ENCODE assay signal across 18 cellular contexts in genomic region chr6:81130969-81131368, GRCh38.
"Had no signal": no experiment of that assay in that cellular context is flagged by ENCODE, and none has a peak within 500 bp of the region (broad histone marks: within the 10 kb centered on the region; RNA-seq: fewer than 3 reads in every experiment).

No MANE protein-coding gene starts in this region.

- H3K9me3 ChIP-seq: body of pancreas, lower lobe of right lung, neutrophil, thoracic aorta had no signal

- H3K27me3 ChIP-seq: body of pancreas, foreskin keratinocyte, neutrophil had no signal

- H3K4me3 Mint-ChIP-seq: activated CD4-positive, alpha-beta T cell treated with anti-CD3 and anti-CD28 coated beads, Interleukin-2, amount 10 ng/mL, durations not matched to agents 24 days and 14 days; activated CD8-positive, alpha-beta T cell treated with anti-CD3 and anti-CD28 coated beads, Interleukin-2, amount 10 ng/mL, durations not matched to agents 7 days and 5 days; activated naive CD4-positive, alpha-beta T cell treated with anti-CD3 and anti-CD28 coated beads for 36 hours; activated T-cell treated with anti-CD3 and anti-CD28 coated beads, Interleukin-2, amount 50 U/mL, for 4 hours; endodermal cell; natural killer cell treated with Interleukin-12 subunit alpha and Interleukin-12 subunit beta and Interleukin-15 and Interleukin-18, amount 100 ng/mL, for 72 hours had no signal

- H3K4me1 Mint-ChIP-seq: activated CD4-positive, alpha-beta T cell treated with anti-CD3 and anti-CD28 coated beads, Interleukin-2, amount 10 ng/mL, durations not matched to agents 24 days and 14 days; endodermal cell had no signal

- H3K4me1 ChIP-seq: body of pancreas, foreskin keratinocyte, lower lobe of right lung, parathyroid adenoma had no signal

- H3K9me3 Mint-ChIP-seq: activated CD4-positive, alpha-beta T cell treated with anti-CD3 and anti-CD28 coated beads, Interleukin-2, amount 10 ng/mL, durations not matched to agents 24 days and 14 days; activated naive CD4-positive, alpha-beta T cell treated with anti-CD3 and anti-CD28 coated beads for 36 hours had no signal

- H3K36me3 ChIP-seq: lower lobe of right lung, neutrophil, thoracic aorta had no signal

- H3K27ac ChIP-seq: body of pancreas, epithelial cell of prostate, foreskin keratinocyte, lower lobe of right lung, neutrophil, parathyroid adenoma, thoracic aorta had no signal

- DNase-seq: activated CD4-positive, alpha-beta T cell treated with anti-CD3 and anti-CD28 coated beads, Interleukin-2, amount 10 ng/mL, durations not matched to agents 24 days and 14 days; activated CD8-positive, alpha-beta T cell treated with anti-CD3 and anti-CD28 coated beads, Interleukin-2, amount 10 ng/mL, durations not matched to agents 7 days and 5 days; activated naive CD4-positive, alpha-beta T cell treated with anti-CD3 and anti-CD28 coated beads for 36 hours; activated T-cell treated with anti-CD3 and anti-CD28 coated beads, Interleukin-2, amount 50 U/mL, for 4 hours; body of pancreas; endodermal cell; foreskin keratinocyte; hippocampal formation; islet precursor cell; lower lobe of right lung; stimulated activated CD4-positive, alpha-beta T cell treated with anti-CD3 and anti-CD28 coated beads, Interleukin-4, amount 100 ng/mL, for 1 hour had no signal

- H3K36me3 Mint-ChIP-seq: natural killer cell treated with Interleukin-12 subunit alpha and Interleukin-12 subunit beta and Interleukin-15 and Interleukin-18, amount 100 ng/mL, for 72 hours had no signal

- H3K27ac Mint-ChIP-seq: activated CD4-positive, alpha-beta T cell treated with anti-CD3 and anti-CD28 coated beads, Interleukin-2, amount 10 ng/mL, durations not matched to agents 24 days and 14 days; activated CD8-positive, alpha-beta T cell treated with anti-CD3 and anti-CD28 coated beads, Interleukin-2, amount 10 ng/mL, durations not matched to agents 7 days and 5 days; activated naive CD4-positive, alpha-beta T cell treated with anti-CD3 and anti-CD28 coated beads for 36 hours; endodermal cell; natural killer cell treated with Interleukin-12 subunit alpha and Interleukin-12 subunit beta and Interleukin-15 and Interleukin-18, amount 100 ng/mL, for 72 hours had no signal

- H3K4me3 ChIP-seq: body of pancreas, lower lobe of right lung, smooth muscle cell, thoracic aorta had no signal

- H3K27me3 Mint-ChIP-seq: activated CD4-positive, alpha-beta T cell treated with anti-CD3 and anti-CD28 coated beads, Interleukin-2, amount 10 ng/mL, durations not matched to agents 24 days and 14 days; natural killer cell treated with Interleukin-12 subunit alpha and Interleukin-12 subunit beta and Interleukin-15 and Interleukin-18, amount 100 ng/mL, for 72 hours had no signal

- ATAC-seq: activated CD8-positive, alpha-beta T cell treated with anti-CD3 and anti-CD28 coated beads, Interleukin-2, amount 10 ng/mL, durations not matched to agents 7 days and 5 days; activated T-cell treated with anti-CD3 and anti-CD28 coated beads, Interleukin-2, amount 50 U/mL, for 4 hours; body of pancreas; foreskin keratinocyte; lower lobe of right lung; natural killer cell treated with Interleukin-12 subunit alpha and Interleukin-12 subunit beta and Interleukin-15 and Interleukin-18, amount 100 ng/mL, for 72 hours; sciatic nerve had no signal
